In the genomic region with DNA sequence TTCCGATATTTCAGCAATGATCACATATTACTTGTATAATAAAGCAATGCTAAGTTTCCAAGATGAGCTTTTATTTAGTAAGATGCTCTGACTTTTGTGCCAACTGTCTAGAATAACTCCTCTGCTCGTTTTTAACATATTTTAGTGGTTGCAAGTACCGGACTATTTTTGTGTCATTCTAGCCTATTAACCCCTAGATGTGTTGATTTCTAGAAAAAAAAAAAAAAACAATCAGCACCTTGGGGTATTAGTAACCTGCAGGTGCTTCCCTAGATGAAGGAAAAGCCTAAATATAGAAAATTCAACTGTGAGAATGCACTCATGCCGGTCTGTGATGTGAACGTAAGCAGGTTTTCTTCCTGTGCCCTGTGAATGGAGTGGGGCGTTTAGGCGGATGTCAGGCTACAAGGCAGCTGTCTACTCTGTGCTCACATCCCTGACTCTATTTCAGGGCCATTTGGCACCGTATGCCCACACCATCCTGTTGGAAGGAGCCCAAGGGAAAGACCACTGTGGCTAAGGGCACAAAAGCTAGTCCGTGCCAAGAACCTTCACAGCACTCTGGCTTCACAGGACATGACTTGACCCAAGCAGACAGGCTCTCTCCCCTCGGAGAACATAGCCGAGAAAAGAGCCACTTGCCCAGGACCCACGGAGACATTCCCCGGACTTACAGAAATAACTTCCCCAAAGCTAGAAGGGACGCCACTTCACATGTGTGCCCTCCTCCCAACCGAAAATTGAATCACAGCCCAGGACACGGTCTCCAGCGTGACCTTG, we compare ENCODE assay signal across 15 cellular contexts.
A peak's percentile ranks its signal among the peaks of the same experiment; 100 is the strongest.
DNase-seq lines count a peak whose midpoint lies in the region; ATAC-seq and TF ChIP-seq lines count a peak whose summit lies in the region.
"Had no signal": no experiment of that assay in that cellular context is flagged by ENCODE, and none has a peak within 500 bp of the region (broad histone marks: within the 10 kb centered on the region; RNA-seq: fewer than 3 reads in every experiment).

No MANE protein-coding gene starts in this region.

- no peak overlapping the region for H2BK12ac ChIP-seq in neuronal stem cell (ENCODE audit: low read length)

- TF ChIP-seq CTCF in breast epithelium (IDR thresholded peaks at IDR 0.05) (no peak), MCF 10A (IDR thresholded peaks at IDR 0.05; ENCODE audit: unreplicated experiment) (no peak), heart left ventricle (IDR thresholded peaks at IDR 0.05) (no peak), parathyroid adenoma (IDR thresholded peaks at IDR 0.05) (no peak)

- no peaks in the 10 kb centered on the region for H3K36me3 Mint-ChIP-seq in MCF 10A (ENCODE audit: insufficient read depth, unreplicated experiment)
- H3K36me3 Mint-ChIP-seq in activated T-helper 1 cell treated with anti-CD3 and anti-CD28 coated beads, Interleukin-12 subunit alpha, Interleukin-12 subunit beta, Interleukin-2, Interleukin-4 antibody, amounts not matched to agents 30 ng/mL and 10 ng/mL and 1 ng/mL, durations not matched to agents 14 hours and 24 hours and 36 hours (ENCODE audit: low read depth), result no peaks in the 10 kb centered on the region

- H3K27me3 ChIP-seq in breast epithelium, result no peaks in the 10 kb centered on the region
- H3K27me3 ChIP-seq in heart left ventricle, result no peaks in the 10 kb centered on the region
- no peaks in the 10 kb centered on the region for H3K27me3 ChIP-seq in parathyroid adenoma (ENCODE audit: control insufficient read depth, insufficient read depth, low read length)
- peaks cover 0 to 9% (median 0%) of the 10 kb centered on the region in 3 experiments for H3K27me3 ChIP-seq in neuronal stem cell (ENCODE audit: control insufficient read depth in 3 of 3, insufficient read depth in 3 of 3, low read depth in 1 of 3, low read length in 3 of 3)

- H2BK120ac ChIP-seq in neuronal stem cell (ENCODE audit: low read depth, low read length), result no peak overlapping the region

- H3K4me3 Mint-ChIP-seq in MCF 10A (ENCODE audit: unreplicated experiment), result no peak overlapping the region
- no peak overlapping the region for H3K4me3 Mint-ChIP-seq in activated T-helper 1 cell treated with anti-CD3 and anti-CD28 coated beads, Interleukin-12 subunit alpha, Interleukin-12 subunit beta, Interleukin-2, Interleukin-4 antibody, amounts not matched to agents 30 ng/mL and 10 ng/mL and 1 ng/mL, durations not matched to agents 14 hours and 24 hours and 36 hours
- H3K4me3 Mint-ChIP-seq: activated CD4-positive, alpha-beta T cell treated with anti-CD3 and anti-CD28 coated beads, Interleukin-2, amount 10 ng/mL, durations not matched to agents 7 days and 5 days; stimulated activated naive CD8-positive, alpha-beta T cell treated with anti-CD3 and anti-CD28 coated beads, Interleukin-15, Interleukin-2, amounts not matched to agents 100 ng/mL and 50 ng/mL, for 24 hours; T-helper 2 cell treated with Interferon-gamma antibody and Interleukin-4, amounts not matched to agents 5 μg/mL and 100 μg/mL, for 36 hours had no signal

- H2AFZ ChIP-seq in parathyroid adenoma, result peak overlapping the region; percentile 68
- H2AFZ ChIP-seq in neuronal stem cell (ENCODE audit: low read length), result no peak overlapping the region

- TF ChIP-seq POLR2A in breast epithelium (IDR thresholded peaks at IDR 0.05) (no peak), heart left ventricle (IDR thresholded peaks at IDR 0.05) (no peak)

- CTCF ChIA-PET in MCF 10A (lab: Yijun Ruan, JAX), result interaction anchor here (0.6 to 0.7 kb wide), 3 partner anchors 57 to 160 kb away, joined by 3 read pairs; no protein-coding TSS in a partner anchor

- H2BK15ac ChIP-seq in neuronal stem cell (ENCODE audit: low read length), result no peak overlapping the region

- no peak overlapping the region for H4K8ac ChIP-seq in neuronal stem cell (ENCODE audit: low read depth, low read length)

- no peaks in the 10 kb centered on the region for H3K79me2 ChIP-seq in parathyroid adenoma

- DNase-seq in breast epithelium (ENCODE audit: low spot score in 2 of 2), result no peak
- DNase-seq in MCF 10A (ENCODE audit: unreplicated experiment), result no peak
- peak in 3 of 5 donors; percentile 24 to 53 (median 42) for DNase-seq in heart left ventricle
- no peak for DNase-seq in germinal center (ENCODE audit: low spot score)
- no peak for DNase-seq in neuronal stem cell (ENCODE audit: low spot score)
- no peak for DNase-seq in activated T-helper 1 cell treated with anti-CD3 and anti-CD28 coated beads, Interleukin-12 subunit alpha, Interleukin-12 subunit beta, Interleukin-2, Interleukin-4 antibody, amounts not matched to agents 30 ng/mL and 10 ng/mL and 1 ng/mL, durations not matched to agents 14 hours and 24 hours and 36 hours (ENCODE audit: low spot score)
- no peak for DNase-seq in AG08396 (ENCODE audit: low spot score)
- DNase-seq: 8988T; activated CD4-positive, alpha-beta T cell treated with anti-CD3 and anti-CD28 coated beads, Interleukin-2, amount 10 ng/mL, durations not matched to agents 7 days and 5 days; COR-L47; stimulated activated CD4-positive, alpha-beta T cell treated with anti-CD3 and anti-CD28 coated beads, Interleukin-4, amount 100 ng/mL, for 4 hours had no signal

- H3K4me1 ChIP-seq in breast epithelium, result no peaks in the 10 kb centered on the region
- H3K4me1 ChIP-seq in heart left ventricle, result peaks cover 0 to 22% (median 17%) of the 10 kb centered on the region in 12 donors
- peaks cover 14% of the 10 kb centered on the region for H3K4me1 ChIP-seq in parathyroid adenoma
- H3K4me1 ChIP-seq in neuronal stem cell (ENCODE audit: control insufficient read depth in 2 of 2, insufficient read depth in 1 of 2, low read depth in 1 of 2, low read length in 2 of 2), result no peaks in the 10 kb centered on the region
- H3K4me1 ChIP-seq: HAP-1 had no signal

- H3K9me3 ChIP-seq in breast epithelium (no peaks in the 10 kb centered on the region), heart left ventricle (no peaks in the 10 kb centered on the region), parathyroid adenoma (ENCODE audit: control insufficient read depth, low read length) (no peaks in the 10 kb centered on the region), neuronal stem cell (replicated peaks in 1 of 2; ENCODE audit: control insufficient read depth in 2 of 2, insufficient read depth in 1 of 2, low read depth in 1 of 2, low read length in 2 of 2) (no peaks in the 10 kb centered on the region)
- H3K9me3 ChIP-seq: HAP-1 had no signal

- H3K9ac ChIP-seq in parathyroid adenoma, result no peak overlapping the region
- H3K9ac ChIP-seq in neuronal stem cell (ENCODE audit: low read depth, low read length, poor library complexity), result no peak overlapping the region

- H3K4me1 Mint-ChIP-seq in MCF 10A (ENCODE audit: insufficient read depth, unreplicated experiment), result peaks cover 5% of the 10 kb centered on the region
- H3K4me1 Mint-ChIP-seq in activated T-helper 1 cell treated with anti-CD3 and anti-CD28 coated beads, Interleukin-12 subunit alpha, Interleukin-12 subunit beta, Interleukin-2, Interleukin-4 antibody, amounts not matched to agents 30 ng/mL and 10 ng/mL and 1 ng/mL, durations not matched to agents 14 hours and 24 hours and 36 hours (ENCODE audit: low read depth), result no peaks in the 10 kb centered on the region
- H3K4me1 Mint-ChIP-seq: activated CD4-positive, alpha-beta T cell treated with anti-CD3 and anti-CD28 coated beads, Interleukin-2, amount 10 ng/mL, durations not matched to agents 7 days and 5 days had no signal

- WGBS in heart left ventricle, 4 donors, result 19 to 27% (median 23%) methylated on average over 16 to 17 of the region's 17 CpGs
- no CpG with 5 or more reads among the region's 17 CpGs for WGBS in neuronal stem cell (ENCODE audit: extremely low coverage in 2 of 2, insufficient read length in 2 of 2, insufficient replicate concordance in 1 of 2), 2 donors

- no peaks in the 10 kb centered on the region for H3K79me1 ChIP-seq in neuronal stem cell (ENCODE audit: low read depth, low read length)

- peak overlapping the region; percentile 65 for H3K4me2 ChIP-seq in parathyroid adenoma (ENCODE audit: low read length)
- H3K4me2 ChIP-seq in neuronal stem cell (ENCODE audit: insufficient read depth, low read length, poor library complexity, severe bottlenecking), result no peak overlapping the region

- POLR2A ChIA-PET in MCF 10A (lab: Yijun Ruan, JAX), result no interaction called here

- no peak overlapping the region for H4K91ac ChIP-seq in neuronal stem cell (ENCODE audit: low read depth, low read length, poor library complexity)

- no peak overlapping the region for H3K23ac ChIP-seq in neuronal stem cell (ENCODE audit: low read depth, low read length, poor library complexity)

- peak; percentile 72 to 88 (median 84) for ATAC-seq in heart left ventricle

- intact Hi-C loops in breast epithelium (cut with DNase I; ENCODE audit: low total_unique reads) (no loop called here), MCF 10A (cut with micrococcal nuclease) (loop anchor here (10.0 kb wide), 1 partner anchor 312 kb away; no protein-coding TSS in a partner anchor), heart left ventricle (cut with DNase I) (loop anchor here in 9 of 10 donors (1.0 to 10.0 kb wide), 7 partner anchors 60 to 312 kb away; partner anchors contain the start of gene AGAP1 (in 1 of the 9))
- intact Hi-C loops in activated T-helper 1 cell treated with anti-CD3 and anti-CD28 coated beads, Interleukin-12 subunit alpha, Interleukin-12 subunit beta, Interleukin-2, Interleukin-4 antibody, amounts not matched to agents 30 ng/mL and 10 ng/mL and 1 ng/mL, durations not matched to agents 14 hours and 24 hours and 36 hours (cut with micrococcal nuclease), result no loop called here

- H3K27me3 Mint-ChIP-seq in MCF 10A (ENCODE audit: insufficient read depth, unreplicated experiment), result peaks cover 48% of the 10 kb centered on the region
- H3K27me3 Mint-ChIP-seq in activated T-helper 1 cell treated with anti-CD3 and anti-CD28 coated beads, Interleukin-12 subunit alpha, Interleukin-12 subunit beta, Interleukin-2, Interleukin-4 antibody, amounts not matched to agents 30 ng/mL and 10 ng/mL and 1 ng/mL, durations not matched to agents 14 hours and 24 hours and 36 hours (ENCODE audit: insufficient read depth), result peaks cover 2% of the 10 kb centered on the region

- no peak overlapping the region for H3K18ac ChIP-seq in neuronal stem cell (ENCODE audit: low read length)

- no peak overlapping the region for H3K14ac ChIP-seq in neuronal stem cell (ENCODE audit: low read length)

- H3K4me3 ChIP-seq in breast epithelium (peak overlapping the region in 1 of 3 donors; percentile 26), heart left ventricle (peak overlapping the region in 7 of 12 donors; percentile 1 to 20 (median 10)), parathyroid adenoma (ENCODE audit: low read depth, low read length) (peak overlapping the region; percentile 22), neuronal stem cell (ENCODE audit: low read length in 2 of 2) (no peak overlapping the region)
- H3K4me3 ChIP-seq: HAP-1 had no signal

- H3K27ac Mint-ChIP-seq in MCF 10A (ENCODE audit: low read depth, unreplicated experiment), result no peak overlapping the region
- H3K27ac Mint-ChIP-seq in activated T-helper 1 cell treated with anti-CD3 and anti-CD28 coated beads, Interleukin-12 subunit alpha, Interleukin-12 subunit beta, Interleukin-2, Interleukin-4 antibody, amounts not matched to agents 30 ng/mL and 10 ng/mL and 1 ng/mL, durations not matched to agents 14 hours and 24 hours and 36 hours, result no peak overlapping the region
- H3K27ac Mint-ChIP-seq: activated CD4-positive, alpha-beta T cell treated with anti-CD3 and anti-CD28 coated beads, Interleukin-2, amount 10 ng/mL, durations not matched to agents 7 days and 5 days; stimulated activated naive CD8-positive, alpha-beta T cell treated with anti-CD3 and anti-CD28 coated beads, Interleukin-15, Interleukin-2, amounts not matched to agents 100 ng/mL and 50 ng/mL, for 24 hours; T-helper 2 cell treated with Interferon-gamma antibody and Interleukin-4, amounts not matched to agents 5 μg/mL and 100 μg/mL, for 36 hours had no signal

- H3K27ac ChIP-seq in breast epithelium, result peak overlapping the region; percentile 42 to 65
- peak overlapping the region in 11 of 12 donors; percentile 56 to 79 (median 67) for H3K27ac ChIP-seq in heart left ventricle
- peak overlapping the region; percentile 53 for H3K27ac ChIP-seq in parathyroid adenoma
- H3K27ac ChIP-seq in neuronal stem cell (replicated peaks; ENCODE audit: low read length), result no peak overlapping the region

- no peaks in the 10 kb centered on the region for H3K36me3 ChIP-seq in breast epithelium
- no peaks in the 10 kb centered on the region for H3K36me3 ChIP-seq in heart left ventricle
- H3K36me3 ChIP-seq in parathyroid adenoma (ENCODE audit: control insufficient read depth, insufficient read depth, low read length), result no peaks in the 10 kb centered on the region
- no peaks in the 10 kb centered on the region for H3K36me3 ChIP-seq in neuronal stem cell (replicated peaks in 1 of 2; ENCODE audit: control insufficient read depth in 2 of 2, insufficient read depth in 2 of 2, low read length in 2 of 2)
- H3K36me3 ChIP-seq: HAP-1 had no signal

- no peaks in the 10 kb centered on the region for H3K9me3 Mint-ChIP-seq in MCF 10A (ENCODE audit: unreplicated experiment)
- H3K9me3 Mint-ChIP-seq in activated T-helper 1 cell treated with anti-CD3 and anti-CD28 coated beads, Interleukin-12 subunit alpha, Interleukin-12 subunit beta, Interleukin-2, Interleukin-4 antibody, amounts not matched to agents 30 ng/mL and 10 ng/mL and 1 ng/mL, durations not matched to agents 14 hours and 24 hours and 36 hours, result no peaks in the 10 kb centered on the region
- H3K9me3 Mint-ChIP-seq: activated CD4-positive, alpha-beta T cell treated with anti-CD3 and anti-CD28 coated beads, Interleukin-2, amount 10 ng/mL, durations not matched to agents 7 days and 5 days; T-helper 2 cell treated with Interferon-gamma antibody and Interleukin-4, amounts not matched to agents 5 μg/mL and 100 μg/mL, for 36 hours had no signal

- H2BK5ac ChIP-seq in neuronal stem cell (ENCODE audit: low read length), result no peak overlapping the region

- no peak overlapping the region for H3K4ac ChIP-seq in neuronal stem cell (ENCODE audit: low read length)

- no TSS peak for BruUV-seq in MCF 10A (replicated peaks; lab: Mats Ljungman, UMichigan)

- no peak overlapping the region for H2AK5ac ChIP-seq in neuronal stem cell (ENCODE audit: low read depth, low read length)

Comparison
In these comparisons a context has a peak if more than half of its experiments do, and no peak if none do; other contexts are left out.
1. intact Hi-C loops: an anchor here in MCF 10A (10.0 kb wide) and heart left ventricle (1.0 to 10.0 kb wide); none called in breast epithelium and activated T-helper 1 cell treated with anti-CD3 and anti-CD28 coated beads, Interleukin-12 subunit alpha, Interleukin-12 subunit beta, Interleukin-2, Interleukin-4 antibody, amounts not matched to agents 30 ng/mL and 10 ng/mL and 1 ng/mL, durations not matched to agents 14 hours and 24 hours and 36 hours.
2. DNase-seq: peak in heart left ventricle (3 of 5); none in breast epithelium (0 of 2), MCF 10A (single experiment), germinal center (single experiment), neuronal stem cell (single experiment), activated T-helper 1 cell treated with anti-CD3 and anti-CD28 coated beads, Interleukin-12 subunit alpha, Interleukin-12 subunit beta, Interleukin-2, Interleukin-4 antibody, amounts not matched to agents 30 ng/mL and 10 ng/mL and 1 ng/mL, durations not matched to agents 14 hours and 24 hours and 36 hours (single experiment) and AG08396 (single experiment).
3. H3K4me3 ChIP-seq: peak in heart left ventricle (7 of 12) and parathyroid adenoma (single experiment); none in neuronal stem cell (0 of 2).